ENCODE assay signal across 8 cellular contexts in the genomic region with DNA sequence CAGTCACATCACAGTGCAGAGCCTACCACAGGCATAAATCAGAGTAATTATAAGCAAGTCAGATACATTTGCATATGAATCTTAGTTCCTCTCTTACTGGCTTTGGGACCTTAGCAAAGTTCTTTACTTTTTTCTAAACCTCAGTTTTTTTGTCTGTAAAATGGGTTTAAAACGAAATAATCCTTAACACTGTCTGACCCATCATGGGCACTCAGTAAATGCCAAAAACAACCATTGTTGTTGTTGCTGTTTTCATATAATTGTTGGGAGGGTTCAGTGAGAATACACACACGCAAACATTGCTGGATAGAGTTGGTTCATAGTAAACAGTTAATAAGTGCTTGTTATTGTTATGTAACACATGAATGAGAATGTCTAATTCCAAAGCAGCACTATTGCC.
"Had no signal": no experiment of that assay in that cellular context is flagged by ENCODE, and none has a peak within 500 bp of the region (broad histone marks: within the 10 kb centered on the region; RNA-seq: fewer than 3 reads in every experiment).

No MANE protein-coding gene starts in this region.

- H3K4me3 ChIP-seq: HAP-1, K562 had no signal

- H3K36me3 ChIP-seq: HAP-1 had no signal

- H3K27ac ChIP-seq: HL-60 had no signal

- H3K9me3 ChIP-seq: HAP-1 had no signal

- DNase-seq: GOT3, H7, HFFc6, IMR-90, KG1 had no signal
